In the genomic region with DNA sequence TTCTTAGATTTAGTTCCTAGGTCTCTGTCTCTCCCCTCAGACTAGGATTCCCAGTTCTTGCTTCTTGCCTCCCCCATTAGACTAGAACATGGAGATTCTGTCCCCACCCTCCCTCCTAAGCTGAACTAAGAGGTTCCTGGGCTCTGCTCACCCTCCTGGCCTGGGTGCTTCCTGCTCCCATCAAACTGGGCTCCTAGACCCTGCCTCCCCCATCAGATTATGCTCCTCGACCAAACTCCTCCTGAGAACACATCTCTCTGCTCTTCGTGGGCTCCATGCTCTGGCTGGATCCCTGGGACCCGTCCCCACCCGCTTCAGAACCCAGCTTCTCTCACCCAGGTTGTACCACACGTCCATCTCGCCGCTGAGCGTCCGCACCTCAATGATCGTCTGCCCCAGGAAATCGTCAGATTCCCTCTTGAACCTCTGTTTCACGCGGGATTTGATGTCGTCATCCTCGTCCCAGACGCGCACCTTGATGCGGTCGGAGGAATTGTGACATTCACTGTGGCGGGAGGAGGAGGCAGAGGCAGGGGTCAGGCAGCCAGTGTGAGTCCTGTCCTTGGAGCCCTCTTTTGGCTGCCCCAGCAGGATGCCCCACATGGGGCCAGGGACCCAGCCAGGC, we compare ENCODE assay signal across 1 cellular context.
TF ChIP-seq lines count a peak whose summit lies in the region.

No MANE protein-coding gene starts in this region.

TF ChIP-seq in K562, 482 proteins besides CTCF, POLR2A, EP300 and RAD21 (continued from another document):
- TF ChIP-seq, protein P1, sequence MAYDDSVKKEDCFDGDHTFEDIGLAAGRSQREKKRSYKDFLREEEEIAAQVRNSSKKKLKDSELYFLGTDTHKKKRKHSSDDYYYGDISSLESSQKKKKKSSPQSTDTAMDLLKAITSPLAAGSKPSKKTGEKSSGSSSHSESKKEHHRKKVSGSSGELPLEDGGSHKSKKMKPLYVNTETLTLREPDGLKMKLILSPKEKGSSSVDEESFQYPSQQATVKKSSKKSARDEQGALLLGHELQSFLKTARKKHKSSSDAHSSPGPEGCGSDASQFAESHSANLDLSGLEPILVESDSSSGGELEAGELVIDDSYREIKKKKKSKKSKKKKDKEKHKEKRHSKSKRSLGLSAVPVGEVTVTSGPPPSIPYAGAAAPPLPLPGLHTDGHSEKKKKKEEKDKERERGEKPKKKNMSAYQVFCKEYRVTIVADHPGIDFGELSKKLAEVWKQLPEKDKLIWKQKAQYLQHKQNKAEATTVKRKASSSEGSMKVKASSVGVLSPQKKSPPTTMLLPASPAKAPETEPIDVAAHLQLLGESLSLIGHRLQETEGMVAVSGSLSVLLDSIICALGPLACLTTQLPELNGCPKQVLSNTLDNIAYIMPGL (CRISPR knock-in tag; IDR thresholded peaks at IDR 0.05): no peak
- no peak for TF ChIP-seq NR4A1 (CRISPR knock-in tag; IDR thresholded peaks at IDR 0.05)
- no peak for TF ChIP-seq NR4A1 (tag; IDR thresholded peaks at IDR 0.05)
- TF ChIP-seq ATF1 (CRISPR knock-in tag; IDR thresholded peaks at IDR 0.05): no peak
- TF ChIP-seq ATF1 (tag; IDR thresholded peaks at IDR 0.05): peak; percentile 64
- TF ChIP-seq NCOA2 (IDR thresholded peaks at IDR 0.05; ENCODE audit: partially characterized antibody in 2 of 2): no peak
- TF ChIP-seq CREB1 (IDR thresholded peaks at IDR 0.05): peak; percentile 90
- TF ChIP-seq CREB1 (CRISPR knock-in tag; IDR thresholded peaks at IDR 0.05): peak; percentile 50; the same call in 1 of the 2 replicates
- TF ChIP-seq, protein P2, sequence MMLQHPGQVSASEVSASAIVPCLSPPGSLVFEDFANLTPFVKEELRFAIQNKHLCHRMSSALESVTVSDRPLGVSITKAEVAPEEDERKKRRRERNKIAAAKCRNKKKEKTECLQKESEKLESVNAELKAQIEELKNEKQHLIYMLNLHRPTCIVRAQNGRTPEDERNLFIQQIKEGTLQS (IDR thresholded peaks at IDR 0.05): peak; percentile 70
- TF ChIP-seq, protein P2 (CRISPR knock-in tag; conservative IDR thresholded peaks at IDR 0.05): no peak
- TF ChIP-seq MIER1 (IDR thresholded peaks at IDR 0.05; ENCODE audit: low read depth): no peak
- no peak for TF ChIP-seq SMARCA5 (IDR thresholded peaks at IDR 0.05)
- TF ChIP-seq MYC (IDR thresholded peaks at IDR 0.05; ENCODE audit: low read depth, low read length): no peak
- TF ChIP-seq MYC (CRISPR knock-in tag; IDR thresholded peaks at IDR 0.05; ENCODE audit: borderline replicate concordance, low read depth): no peak
- TF ChIP-seq, protein P3, sequence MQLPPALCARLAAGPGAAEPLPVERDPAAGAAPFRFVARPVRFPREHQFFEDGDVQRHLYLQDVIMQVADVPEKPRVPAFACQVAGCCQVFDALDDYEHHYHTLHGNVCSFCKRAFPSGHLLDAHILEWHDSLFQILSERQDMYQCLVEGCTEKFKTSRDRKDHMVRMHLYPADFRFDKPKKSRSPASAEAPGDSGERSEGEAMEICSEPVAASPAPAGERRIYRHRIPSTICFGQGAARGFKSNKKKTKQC (CRISPR knock-in tag; IDR thresholded peaks at IDR 0.05): no peak
- peak; percentile 77; the same call in 1 of the 2 replicates for TF ChIP-seq ATF7 (IDR thresholded peaks at IDR 0.05)
- TF ChIP-seq, protein P4, sequence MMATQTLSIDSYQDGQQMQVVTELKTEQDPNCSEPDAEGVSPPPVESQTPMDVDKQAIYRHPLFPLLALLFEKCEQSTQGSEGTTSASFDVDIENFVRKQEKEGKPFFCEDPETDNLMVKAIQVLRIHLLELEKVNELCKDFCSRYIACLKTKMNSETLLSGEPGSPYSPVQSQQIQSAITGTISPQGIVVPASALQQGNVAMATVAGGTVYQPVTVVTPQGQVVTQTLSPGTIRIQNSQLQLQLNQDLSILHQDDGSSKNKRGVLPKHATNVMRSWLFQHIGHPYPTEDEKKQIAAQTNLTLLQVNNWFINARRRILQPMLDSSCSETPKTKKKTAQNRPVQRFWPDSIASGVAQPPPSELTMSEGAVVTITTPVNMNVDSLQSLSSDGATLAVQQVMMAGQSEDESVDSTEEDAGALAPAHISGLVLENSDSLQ (IDR thresholded peaks at IDR 0.05): no peak
- no peak for TF ChIP-seq ZNF3 (CRISPR knock-in tag; IDR thresholded peaks at IDR 0.05)
- TF ChIP-seq MYBL2 (IDR thresholded peaks at IDR 0.05; ENCODE audit: low read depth): no peak
- no peak for TF ChIP-seq MYBL2 (CRISPR knock-in tag; IDR thresholded peaks at IDR 0.05; ENCODE audit: borderline replicate concordance)
- no peak for TF ChIP-seq ZNF766 (CRISPR knock-in tag; conservative IDR thresholded peaks at IDR 0.05)
- TF ChIP-seq YY1 (IDR thresholded peaks at IDR 0.05; ENCODE audit: borderline replicate concordance in 1 of 3, control insufficient read depth in 1 of 3, extremely low read depth in 1 of 3, insufficient read depth in 3 of 3, insufficient read length in 1 of 3, insufficient replicate concordance in 2 of 3, low read depth in 1 of 3, low read length in 2 of 3): no peak
- no peak for TF ChIP-seq CBFB (CRISPR knock-in tag; IDR thresholded peaks at IDR 0.05)
- no peak for TF ChIP-seq TCF7L2 (IDR thresholded peaks at IDR 0.05; ENCODE audit: low read depth, low read length)
- TF ChIP-seq CREM (IDR thresholded peaks at IDR 0.05; ENCODE audit: low read depth): peak; percentile 92
- no peak for TF ChIP-seq ESRRA (IDR thresholded peaks at IDR 0.05; ENCODE audit: borderline replicate concordance, low read depth)
- TF ChIP-seq, protein P5, sequence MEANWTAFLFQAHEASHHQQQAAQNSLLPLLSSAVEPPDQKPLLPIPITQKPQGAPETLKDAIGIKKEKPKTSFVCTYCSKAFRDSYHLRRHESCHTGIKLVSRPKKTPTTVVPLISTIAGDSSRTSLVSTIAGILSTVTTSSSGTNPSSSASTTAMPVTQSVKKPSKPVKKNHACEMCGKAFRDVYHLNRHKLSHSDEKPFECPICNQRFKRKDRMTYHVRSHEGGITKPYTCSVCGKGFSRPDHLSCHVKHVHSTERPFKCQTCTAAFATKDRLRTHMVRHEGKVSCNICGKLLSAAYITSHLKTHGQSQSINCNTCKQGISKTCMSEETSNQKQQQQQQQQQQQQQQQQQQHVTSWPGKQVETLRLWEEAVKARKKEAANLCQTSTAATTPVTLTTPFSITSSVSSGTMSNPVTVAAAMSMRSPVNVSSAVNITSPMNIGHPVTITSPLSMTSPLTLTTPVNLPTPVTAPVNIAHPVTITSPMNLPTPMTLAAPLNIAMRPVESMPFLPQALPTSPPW (CRISPR knock-in tag; IDR thresholded peaks at IDR 0.05): no peak
- no peak for TF ChIP-seq RBM25 (IDR thresholded peaks at IDR 0.05; ENCODE audit: low read depth, low read length, severe bottlenecking)
- TF ChIP-seq, protein P6, sequence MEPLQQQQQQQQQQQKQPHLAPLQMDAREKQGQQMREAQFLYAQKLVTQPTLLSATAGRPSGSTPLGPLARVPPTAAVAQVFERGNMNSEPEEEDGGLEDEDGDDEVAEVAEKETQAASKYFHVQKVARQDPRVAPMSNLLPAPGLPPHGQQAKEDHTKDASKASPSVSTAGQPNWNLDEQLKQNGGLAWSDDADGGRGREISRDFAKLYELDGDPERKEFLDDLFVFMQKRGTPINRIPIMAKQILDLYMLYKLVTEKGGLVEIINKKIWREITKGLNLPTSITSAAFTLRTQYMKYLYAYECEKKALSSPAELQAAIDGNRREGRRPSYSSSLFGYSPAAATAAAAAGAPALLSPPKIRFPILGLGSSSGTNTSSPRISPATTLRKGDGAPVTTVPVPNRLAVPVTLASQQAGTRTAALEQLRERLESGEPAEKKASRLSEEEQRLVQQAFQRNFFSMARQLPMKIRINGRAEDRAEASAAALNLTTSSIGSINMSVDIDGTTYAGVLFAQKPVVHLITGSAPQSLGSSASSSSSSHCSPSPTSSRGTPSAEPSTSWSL (CRISPR knock-in tag; IDR thresholded peaks at IDR 0.05; ENCODE audit: borderline replicate concordance): no peak
- no peak for TF ChIP-seq HNRNPLL (IDR thresholded peaks at IDR 0.05; ENCODE audit: low read depth, low read length, poor library complexity, severe bottlenecking)
- no peak for TF ChIP-seq KDM2B (CRISPR knock-in tag; IDR thresholded peaks at IDR 0.05)
- no peak for TF ChIP-seq KDM1A (IDR thresholded peaks at IDR 0.05)
- peak; percentile 61 for TF ChIP-seq PHF20 (IDR thresholded peaks at IDR 0.05; ENCODE audit: partially characterized antibody)
- TF ChIP-seq GTF2F1 (IDR thresholded peaks at IDR 0.05; ENCODE audit: low read depth, low read length): no peak
- TF ChIP-seq NCOA4 (IDR thresholded peaks at IDR 0.05; ENCODE audit: partially characterized antibody): no peak
- TF ChIP-seq ZNF316 (IDR thresholded peaks at IDR 0.05): no peak
- TF ChIP-seq ZNF431 (CRISPR knock-in tag; IDR thresholded peaks at IDR 0.05): no peak
- no peak for TF ChIP-seq ILK (tag; IDR thresholded peaks at IDR 0.05; ENCODE audit: borderline replicate concordance, low read depth)
- TF ChIP-seq NFE2 (IDR thresholded peaks at IDR 0.05; ENCODE audit: low read depth): no peak
- TF ChIP-seq MTA1 (IDR thresholded peaks at IDR 0.05; ENCODE audit: borderline replicate concordance): peak; percentile 88; the same call in 1 of the 2 replicates
